Comparison of ENCODE assay signal across 33 cellular contexts in the genomic region with DNA sequence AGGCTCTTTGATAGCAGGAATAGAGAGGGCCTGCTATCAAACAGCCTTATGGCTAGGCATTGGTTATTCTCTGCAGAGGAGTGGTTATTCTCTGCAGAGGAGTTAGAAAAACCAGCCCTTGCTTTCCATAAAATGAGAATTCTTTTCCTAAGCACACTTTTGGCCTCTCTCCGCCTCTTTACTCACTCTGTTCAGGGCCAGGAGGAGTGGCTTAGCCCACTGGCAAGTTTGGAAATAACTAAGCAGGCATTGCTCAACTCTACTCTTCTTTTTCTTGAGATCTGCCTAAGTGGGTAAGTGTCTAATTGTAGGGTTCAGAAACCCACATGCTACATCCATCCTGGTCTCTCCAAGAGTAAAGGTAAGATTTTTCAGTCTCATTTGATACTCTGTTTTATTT.
DNase-seq lines count a peak whose midpoint lies in the region; ATAC-seq and TF ChIP-seq lines count a peak whose summit lies in the region.
"Had no signal": no experiment of that assay in that cellular context is flagged by ENCODE, and none has a peak within 500 bp of the region (broad histone marks: within the 10 kb centered on the region; RNA-seq: fewer than 3 reads in every experiment).

No MANE protein-coding gene starts in this region.

- no peak for TF ChIP-seq CTCF in NB4 (IDR thresholded peaks at IDR 0.05; ENCODE audit: low read depth, low read length)
- no peak for TF ChIP-seq CTCF in cardiac fibroblast (IDR thresholded peaks at IDR 0.05; ENCODE audit: low read depth, low read length)
- TF ChIP-seq CTCF in left lung (IDR thresholded peaks at IDR 0.05) = no peak
- TF ChIP-seq CTCF in esophagus muscularis mucosa (IDR thresholded peaks at IDR 0.05) = no peak
- TF ChIP-seq CTCF in heart right ventricle (IDR thresholded peaks at IDR 0.05) = no peak

- WGBS in esophagus muscularis mucosa = 85% methylated on average over 1 of the region's 1 CpG
- 81 to 84% methylated on average over 1 of the region's 1 CpG for WGBS in heart right ventricle, 2 donors

- H3K27me3 ChIP-seq in left lung (no peaks in the 10 kb centered on the region), esophagus muscularis mucosa (no peaks in the 10 kb centered on the region), heart right ventricle (no peaks in the 10 kb centered on the region)
- H3K27me3 ChIP-seq: BE2C, pancreas, vagina had no signal

- intact Hi-C loops in left lung (cut with DNase I) = no loop called here
- intact Hi-C loops in esophagus muscularis mucosa (cut with DNase I) = no loop called here
- intact Hi-C loops in heart right ventricle (cut with DNase I) = no loop called here

- H3K4me3 Mint-ChIP-seq in stimulated activated effector memory CD8-positive, alpha-beta T cell treated with anti-CD3 and anti-CD28 coated beads, Interleukin-12 subunit alpha, Interleukin-12 subunit beta, amount 100 ng/mL, for 72 hours = no peak overlapping the region
- H3K4me3 Mint-ChIP-seq: activated naive CD4-positive, alpha-beta T cell treated with anti-CD3 and anti-CD28 coated beads for 36 hours; CD8-positive, alpha-beta memory T cell; stimulated activated naive CD8-positive, alpha-beta T cell treated with anti-CD3 and anti-CD28 coated beads, Interleukin-15, amount 100 ng/mL, for 72 hours had no signal

- H3K9me3 Mint-ChIP-seq in stimulated activated effector memory CD8-positive, alpha-beta T cell treated with anti-CD3 and anti-CD28 coated beads, Interleukin-12 subunit alpha, Interleukin-12 subunit beta, amount 100 ng/mL, for 72 hours = no peaks in the 10 kb centered on the region
- H3K9me3 Mint-ChIP-seq: stimulated activated naive CD8-positive, alpha-beta T cell treated with anti-CD3 and anti-CD28 coated beads, Interleukin-15, amount 100 ng/mL, for 72 hours had no signal

- no peak overlapping the region for H3K27ac Mint-ChIP-seq in stimulated activated effector memory CD8-positive, alpha-beta T cell treated with anti-CD3 and anti-CD28 coated beads, Interleukin-12 subunit alpha, Interleukin-12 subunit beta, amount 100 ng/mL, for 72 hours
- H3K27ac Mint-ChIP-seq: activated naive CD4-positive, alpha-beta T cell treated with anti-CD3 and anti-CD28 coated beads for 36 hours; CD8-positive, alpha-beta memory T cell; stimulated activated naive CD8-positive, alpha-beta T cell treated with anti-CD3 and anti-CD28 coated beads, Interleukin-15, amount 100 ng/mL, for 72 hours had no signal

- H3K4me3 ChIP-seq in NB4 (ENCODE audit: low read depth, low read length) = no peak overlapping the region
- H3K4me3 ChIP-seq in cardiac fibroblast (replicated peaks in 1 of 2; ENCODE audit: low read depth in 2 of 2, low read length in 2 of 2) = no peak overlapping the region
- no peak overlapping the region for H3K4me3 ChIP-seq in left lung
- no peak overlapping the region for H3K4me3 ChIP-seq in esophagus muscularis mucosa
- no peak overlapping the region for H3K4me3 ChIP-seq in heart right ventricle
- H3K4me3 ChIP-seq: left ventricle myocardium inferior, pancreas, vagina had no signal

- ATAC-seq in left lung (peak; percentile 85), heart right ventricle (no peak)
- no peak for ATAC-seq in stimulated activated effector memory CD8-positive, alpha-beta T cell treated with anti-CD3 and anti-CD28 coated beads, Interleukin-12 subunit alpha, Interleukin-12 subunit beta, amount 100 ng/mL, for 72 hours
- ATAC-seq: activated CD4-positive, CD25-positive, alpha-beta regulatory T cell treated with anti-CD3 and anti-CD28 coated beads, Interleukin-2, amount 50 U/mL, for 24 hours; HCT116; HepG2; pancreas; stimulated activated naive CD8-positive, alpha-beta T cell treated with anti-CD3 and anti-CD28 coated beads, Interleukin-15, amount 100 ng/mL, for 72 hours had no signal

- H3K27ac ChIP-seq in left lung (no peak overlapping the region), esophagus muscularis mucosa (replicated peaks in 1 of 4) (no peak overlapping the region), heart right ventricle (no peak overlapping the region)
- H3K27ac ChIP-seq: left ventricle myocardium inferior, pancreas, RWPE1, vagina had no signal

- DNase-seq in AG20443 (ENCODE audit: low spot score) = peak; percentile 55
- DNase-seq in NB4 (ENCODE audit: low read depth) = peak; percentile 14
- DNase-seq in cardiac fibroblast (ENCODE audit: low read depth in 2 of 2) = peak; percentile 1 to 19
- DNase-seq in left lung = no peak
- DNase-seq in GOT3 (lab: John Stamatoyannopoulos, UW) = no peak
- DNase-seq in esophagus muscularis mucosa (ENCODE audit: extremely low spot score) = no peak
- DNase-seq in heart right ventricle = no peak
- DNase-seq in stimulated activated effector memory CD8-positive, alpha-beta T cell treated with anti-CD3 and anti-CD28 coated beads, Interleukin-12 subunit alpha, Interleukin-12 subunit beta, amount 100 ng/mL, for 72 hours (ENCODE audit: low spot score in 2 of 2) = no peak
- DNase-seq: activated CD4-positive, alpha-beta T cell treated with anti-CD3 and anti-CD28 coated beads, Interleukin-2, amount 50 U/mL, for 48 hours; activated CD8-positive, alpha-beta memory T cell treated with anti-CD3 and anti-CD28 coated beads, Interleukin-2, amount 50 U/mL, for 4 hours; activated naive CD4-positive, alpha-beta T cell treated with anti-CD3 and anti-CD28 coated beads for 36 hours; amniotic stem cell; BE2C; CD8-positive, alpha-beta memory T cell; EL; Karpas-422; left ventricle myocardium inferior; mesenchymal stem cell; NCI-H1092; NCI-H1694; NCI-H446; NCI-H774; pancreas; retina; small intestine; stimulated activated CD4-positive, alpha-beta T cell treated with anti-CD3 and anti-CD28 coated beads, Interleukin-2, amount 100 ng/mL, for 24 hours; stimulated activated naive CD8-positive, alpha-beta T cell treated with anti-CD3 and anti-CD28 coated beads, Interleukin-15, amount 100 ng/mL, for 72 hours; T-helper 1 cell had no signal

- no peaks in the 10 kb centered on the region for H3K4me1 Mint-ChIP-seq in stimulated activated effector memory CD8-positive, alpha-beta T cell treated with anti-CD3 and anti-CD28 coated beads, Interleukin-12 subunit alpha, Interleukin-12 subunit beta, amount 100 ng/mL, for 72 hours
- H3K4me1 Mint-ChIP-seq: CD8-positive, alpha-beta memory T cell; stimulated activated naive CD8-positive, alpha-beta T cell treated with anti-CD3 and anti-CD28 coated beads, Interleukin-15, amount 100 ng/mL, for 72 hours had no signal

- H3K36me3 ChIP-seq in left lung (no peaks in the 10 kb centered on the region), esophagus muscularis mucosa (no peaks in the 10 kb centered on the region), heart right ventricle (no peaks in the 10 kb centered on the region)
- H3K36me3 ChIP-seq: BE2C, left ventricle myocardium inferior, pancreas, vagina had no signal

- no peaks in the 10 kb centered on the region for H3K4me1 ChIP-seq in left lung
- H3K4me1 ChIP-seq in esophagus muscularis mucosa = no peaks in the 10 kb centered on the region
- H3K4me1 ChIP-seq in heart right ventricle = no peaks in the 10 kb centered on the region
- H3K4me1 ChIP-seq: left ventricle myocardium inferior, pancreas, vagina had no signal

- TF ChIP-seq EP300 in esophagus muscularis mucosa (IDR thresholded peaks at IDR 0.05) = no peak

- no peaks in the 10 kb centered on the region for H3K36me3 Mint-ChIP-seq in stimulated activated effector memory CD8-positive, alpha-beta T cell treated with anti-CD3 and anti-CD28 coated beads, Interleukin-12 subunit alpha, Interleukin-12 subunit beta, amount 100 ng/mL, for 72 hours

- TF ChIP-seq POLR2A in NB4 (IDR thresholded peaks at IDR 0.05; ENCODE audit: extremely low read depth, insufficient read length) (no peak), esophagus muscularis mucosa (IDR thresholded peaks at IDR 0.05; ENCODE audit: low read depth) (no peak)

- no peaks in the 10 kb centered on the region for H3K9me3 ChIP-seq in left lung
- H3K9me3 ChIP-seq in esophagus muscularis mucosa = no peaks in the 10 kb centered on the region
- no peaks in the 10 kb centered on the region for H3K9me3 ChIP-seq in heart right ventricle
- H3K9me3 ChIP-seq: BE2C, left ventricle myocardium inferior, pancreas, vagina had no signal

Comparison
In these comparisons a context has a peak if more than half of its experiments do, and no peak if none do; other contexts are left out.
1. DNase-seq: peak in AG20443 (single experiment), NB4 (single experiment) and cardiac fibroblast (2 of 2); none in left lung (0 of 2), GOT3 (single experiment), esophagus muscularis mucosa (single experiment), heart right ventricle (0 of 2) and stimulated activated effector memory CD8-positive, alpha-beta T cell treated with anti-CD3 and anti-CD28 coated beads, Interleukin-12 subunit alpha, Interleukin-12 subunit beta, amount 100 ng/mL, for 72 hours (0 of 2).